8 cellular contexts compared by ENCODE assay signal in genomic region chr5:135208555-135209494, GRCh38.
DNase-seq lines count a peak whose midpoint lies in the region; ATAC-seq and TF ChIP-seq lines count a peak whose summit lies in the region.

No MANE protein-coding gene starts in this region.

- DNase-seq in GM04504 (ENCODE audit: low read depth): peak; percentile 85
- peak; percentile 36 for DNase-seq in NT2/D1 (ENCODE audit: low read depth, low spot score)
- DNase-seq in esophagus squamous epithelium (lab: John Stamatoyannopoulos, UW): no peak
- no peak for DNase-seq in DMS114 treated with DMSO at 0.1 percent for 48 hours (lab: John Stamatoyannopoulos, UW; ENCODE audit: unreplicated experiment)

- no peaks in the 10 kb centered on the region for H3K27me3 ChIP-seq in NT2/D1 (ENCODE audit: insufficient read depth, insufficient read length)
- no peaks in the 10 kb centered on the region for H3K27me3 ChIP-seq in esophagus squamous epithelium
- H3K27me3 ChIP-seq in rectal smooth muscle tissue (ENCODE audit: control insufficient read depth, insufficient read depth, low read length): no peaks in the 10 kb centered on the region

- no peak for TF ChIP-seq POLR2A in esophagus squamous epithelium (IDR thresholded peaks at IDR 0.05)

- H3K36me3 ChIP-seq in NT2/D1 (ENCODE audit: insufficient read depth, insufficient read length, low read length): no peaks in the 10 kb centered on the region
- no peaks in the 10 kb centered on the region for H3K36me3 ChIP-seq in esophagus squamous epithelium
- H3K36me3 ChIP-seq in rectal smooth muscle tissue (ENCODE audit: control insufficient read depth, insufficient read depth, low read length): no peaks in the 10 kb centered on the region

- WGBS in esophagus squamous epithelium, 2 donors: 52 to 54% methylated on average over 6 to 9 of the region's 10 CpGs

- no peak for TF ChIP-seq CTCF in esophagus squamous epithelium (IDR thresholded peaks at IDR 0.05)

- H3K27ac ChIP-seq in esophagus squamous epithelium (peak overlapping the region; percentile 62 to 85 (median 70)), rectal smooth muscle tissue (ENCODE audit: low read depth, low read length) (peak overlapping the region; percentile 69)

- H3K4me3 ChIP-seq in NT2/D1 (ENCODE audit: insufficient read length, low read depth): no peak overlapping the region
- H3K4me3 ChIP-seq in esophagus squamous epithelium: no peak overlapping the region
- H3K4me3 ChIP-seq in rectal smooth muscle tissue (ENCODE audit: low read length): no peak overlapping the region

- no peak for ATAC-seq in GM21515 (IDR thresholded peaks at IDR 0.05; ENCODE audit: unreplicated experiment)
- ATAC-seq in HG03108 (IDR thresholded peaks at IDR 0.05; ENCODE audit: unreplicated experiment): no peak
- ATAC-seq in HG02763 (IDR thresholded peaks at IDR 0.05; ENCODE audit: unreplicated experiment): no peak

- no peaks in the 10 kb centered on the region for H3K9me3 ChIP-seq in NT2/D1 (ENCODE audit: insufficient read depth, low read length)
- H3K9me3 ChIP-seq in esophagus squamous epithelium: no peaks in the 10 kb centered on the region

- peaks cover 20% of the 10 kb centered on the region for H3K4me1 ChIP-seq in NT2/D1 (ENCODE audit: insufficient read depth, insufficient read length)
- H3K4me1 ChIP-seq in esophagus squamous epithelium: peaks cover 8 to 56% (median 38%) of the 10 kb centered on the region in 3 donors
- peaks cover 24% of the 10 kb centered on the region for H3K4me1 ChIP-seq in rectal smooth muscle tissue (ENCODE audit: control insufficient read depth, insufficient read depth, low read length)

- no peak overlapping the region for H3K9ac ChIP-seq in NT2/D1 (ENCODE audit: insufficient read length, low read depth)
- no peak overlapping the region for H3K9ac ChIP-seq in rectal smooth muscle tissue (ENCODE audit: low read length)

- intact Hi-C loops in esophagus squamous epithelium (cut with DNase I): no loop called here

Comparison
In these comparisons a context has a peak if more than half of its experiments do, and no peak if none do; other contexts are left out.
1. DNase-seq: peak in GM04504 (single experiment) and NT2/D1 (single experiment); none in esophagus squamous epithelium (single experiment) and DMS114 treated with DMSO at 0.1 percent for 48 hours (single experiment).